Comparison of ENCODE assay signal across 8 cellular contexts in the genomic region with DNA sequence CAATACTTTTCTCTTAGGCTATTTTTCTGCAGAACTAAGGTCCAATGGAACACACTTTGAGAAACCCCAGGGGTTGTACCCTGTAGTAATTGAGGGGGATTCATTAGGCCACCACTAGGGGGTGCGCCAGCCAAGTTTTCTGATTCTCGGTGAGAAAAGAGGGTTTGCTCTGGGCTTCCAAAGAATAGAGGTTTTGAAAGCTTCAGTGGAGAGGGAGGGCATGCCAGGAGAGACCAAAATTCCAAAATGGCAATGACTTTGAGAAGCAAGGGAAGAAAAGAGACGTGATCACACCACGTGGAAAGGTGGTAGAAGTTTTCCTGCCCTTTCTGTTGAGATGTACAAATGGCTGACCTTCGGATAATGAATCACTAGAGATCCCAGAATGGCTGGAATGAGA.
DNase-seq lines count a peak whose midpoint lies in the region; ATAC-seq and TF ChIP-seq lines count a peak whose summit lies in the region.

No MANE protein-coding gene starts in this region.

- no peak overlapping the region for H2AFZ ChIP-seq in fibroblast of lung (ENCODE audit: low read length)
- peak overlapping the region; percentile 63 for H2AFZ ChIP-seq in neuronal stem cell (ENCODE audit: low read length)

- no peaks in the 10 kb centered on the region for H3K4me1 ChIP-seq in fibroblast of lung (ENCODE audit: control insufficient read depth, extremely low read depth, insufficient read depth, low read length)
- H3K4me1 ChIP-seq in neuronal stem cell (ENCODE audit: control insufficient read depth in 2 of 2, insufficient read depth in 1 of 2, low read depth in 1 of 2, low read length in 2 of 2), result peaks cover 8 to 12% of the 10 kb centered on the region in 2 donors
- no peaks in the 10 kb centered on the region for H3K4me1 ChIP-seq in upper lobe of right lung

- H3K9me3 Mint-ChIP-seq in activated CD8-positive, alpha-beta memory T cell treated with anti-CD3 and anti-CD28 coated beads, Interleukin-2, amount 10 ng/mL, durations not matched to agents 7 days and 5 days (ENCODE audit: low read depth), result no peaks in the 10 kb centered on the region

- H3K9me3 ChIP-seq in fibroblast of lung (ENCODE audit: control insufficient read depth, insufficient read depth, low read depth, low read length) (no peaks in the 10 kb centered on the region), neuronal stem cell (replicated peaks in 1 of 2; ENCODE audit: control insufficient read depth in 2 of 2, insufficient read depth in 1 of 2, low read depth in 1 of 2, low read length in 2 of 2) (no peaks in the 10 kb centered on the region), upper lobe of right lung (no peaks in the 10 kb centered on the region)

- H3K4me3 Mint-ChIP-seq in activated CD8-positive, alpha-beta memory T cell treated with anti-CD3 and anti-CD28 coated beads, Interleukin-2, amount 10 ng/mL, durations not matched to agents 7 days and 5 days, result no peak overlapping the region

- no peaks in the 10 kb centered on the region for H3K79me2 ChIP-seq in fibroblast of lung (ENCODE audit: control insufficient read depth, insufficient read depth, low read length)

- no peaks in the 10 kb centered on the region for H4K20me1 ChIP-seq in fibroblast of lung (ENCODE audit: control insufficient read depth, extremely low read depth, insufficient read depth, low read length)

- peaks cover 3% of the 10 kb centered on the region for H3K27me3 Mint-ChIP-seq in activated CD8-positive, alpha-beta memory T cell treated with anti-CD3 and anti-CD28 coated beads, Interleukin-2, amount 10 ng/mL, durations not matched to agents 7 days and 5 days

- H3K27ac ChIP-seq in fibroblast of lung (ENCODE audit: insufficient read depth, low read length), result no peak overlapping the region
- H3K27ac ChIP-seq in neuronal stem cell (replicated peaks; ENCODE audit: low read length), result no peak overlapping the region
- no peak overlapping the region for H3K27ac ChIP-seq in upper lobe of right lung

- intact Hi-C loops in upper lobe of right lung (cut with DNase I), result loop anchor here (10.0 kb wide), 1 partner anchor 750 kb away; no protein-coding TSS in a partner anchor

- no peak overlapping the region for H3K23ac ChIP-seq in neuronal stem cell (ENCODE audit: low read depth, low read length, poor library complexity)

- H2BK15ac ChIP-seq in neuronal stem cell (ENCODE audit: low read length), result no peak overlapping the region

- no peak overlapping the region for H4K91ac ChIP-seq in neuronal stem cell (ENCODE audit: low read depth, low read length, poor library complexity)

- H2AK5ac ChIP-seq in neuronal stem cell (ENCODE audit: low read depth, low read length), result no peak overlapping the region

- H3K4me3 ChIP-seq in fibroblast of lung (replicated peaks in 1 of 4; ENCODE audit: control extremely low read depth in 1 of 4, insufficient read depth in 1 of 4, low read depth in 3 of 4, low read length in 4 of 4) (no peak overlapping the region), neuronal stem cell (ENCODE audit: low read length in 2 of 2) (no peak overlapping the region), upper lobe of right lung (no peak overlapping the region)

- H3K4me1 Mint-ChIP-seq in activated CD8-positive, alpha-beta memory T cell treated with anti-CD3 and anti-CD28 coated beads, Interleukin-2, amount 10 ng/mL, durations not matched to agents 7 days and 5 days, result no peaks in the 10 kb centered on the region

- no peak overlapping the region for H3K4me2 ChIP-seq in fibroblast of lung (ENCODE audit: extremely low read depth, insufficient read depth, low read length)
- no peak overlapping the region for H3K4me2 ChIP-seq in neuronal stem cell (ENCODE audit: insufficient read depth, low read length, poor library complexity, severe bottlenecking)

- CTCF ChIA-PET in activated CD8-positive, alpha-beta memory T cell treated with anti-CD3 and anti-CD28 coated beads, Interleukin-2, amount 10 ng/mL, durations not matched to agents 7 days and 5 days (lab: Charles Lee), result no interaction called here

- peak; percentile 89 to 90 for TF ChIP-seq CTCF in fibroblast of lung (conservative IDR thresholded peaks at IDR 0.05 in 1 of 2, IDR thresholded peaks at IDR 0.05 in 1 of 2; ENCODE audit: low read depth in 1 of 2, low read length in 2 of 2)
- TF ChIP-seq CTCF in upper lobe of right lung (IDR thresholded peaks at IDR 0.05), result peak; percentile 88

- H3K27me3 ChIP-seq in fibroblast of lung (ENCODE audit: control insufficient read depth, insufficient read depth, low read length) (no peaks in the 10 kb centered on the region), neuronal stem cell (ENCODE audit: control insufficient read depth in 3 of 3, insufficient read depth in 3 of 3, low read depth in 1 of 3, low read length in 3 of 3) (no peaks in the 10 kb centered on the region), upper lobe of right lung (no peaks in the 10 kb centered on the region)

- peak; percentile 89 for ATAC-seq in GM19328 (IDR thresholded peaks at IDR 0.05; ENCODE audit: unreplicated experiment)
- ATAC-seq in HG03460 (IDR thresholded peaks at IDR 0.05; ENCODE audit: unreplicated experiment), result peak; percentile 84
- ATAC-seq in activated CD8-positive, alpha-beta memory T cell treated with anti-CD3 and anti-CD28 coated beads, Interleukin-2, amount 10 ng/mL, durations not matched to agents 7 days and 5 days, result peak; percentile 47
- peak; percentile 78 for ATAC-seq in upper lobe of right lung

- DNase-seq in COLO829 (ENCODE audit: low spot score) (peak; percentile 85), NCI-H748 treated with DMSO at 0.1 percent for 48 hours (lab: John Stamatoyannopoulos, UW) (peak; percentile 53), fibroblast of lung (ENCODE audit: low read depth in 2 of 2) (peak; percentile 21 to 50), neuronal stem cell (ENCODE audit: low spot score) (peak; percentile 80), upper lobe of right lung (peak; percentile 74)
- peak; percentile 60 for DNase-seq in activated CD8-positive, alpha-beta memory T cell treated with anti-CD3 and anti-CD28 coated beads, Interleukin-2, amount 10 ng/mL, durations not matched to agents 7 days and 5 days

- no peak overlapping the region for H3K27ac Mint-ChIP-seq in activated CD8-positive, alpha-beta memory T cell treated with anti-CD3 and anti-CD28 coated beads, Interleukin-2, amount 10 ng/mL, durations not matched to agents 7 days and 5 days

- no peak overlapping the region for H2BK120ac ChIP-seq in neuronal stem cell (ENCODE audit: low read depth, low read length)

- H3K9ac ChIP-seq in fibroblast of lung (ENCODE audit: insufficient read depth, low read length), result no peak overlapping the region
- no peak overlapping the region for H3K9ac ChIP-seq in neuronal stem cell (ENCODE audit: low read depth, low read length, poor library complexity)

- no peaks in the 10 kb centered on the region for H3K36me3 Mint-ChIP-seq in activated CD8-positive, alpha-beta memory T cell treated with anti-CD3 and anti-CD28 coated beads, Interleukin-2, amount 10 ng/mL, durations not matched to agents 7 days and 5 days

- no CpG with 5 or more reads among the region's 5 CpGs for WGBS in neuronal stem cell (ENCODE audit: extremely low coverage in 2 of 2, insufficient read length in 2 of 2, insufficient replicate concordance in 1 of 2), 2 donors

- no peak overlapping the region for H2BK12ac ChIP-seq in neuronal stem cell (ENCODE audit: low read length)

- no peaks in the 10 kb centered on the region for H3K36me3 ChIP-seq in fibroblast of lung (ENCODE audit: control insufficient read depth, insufficient read depth, low read length)
- H3K36me3 ChIP-seq in neuronal stem cell (replicated peaks in 1 of 2; ENCODE audit: control insufficient read depth in 2 of 2, insufficient read depth in 2 of 2, low read length in 2 of 2), result no peaks in the 10 kb centered on the region
- no peaks in the 10 kb centered on the region for H3K36me3 ChIP-seq in upper lobe of right lung

- no peaks in the 10 kb centered on the region for H3K79me1 ChIP-seq in neuronal stem cell (ENCODE audit: low read depth, low read length)

- H2BK5ac ChIP-seq in neuronal stem cell (ENCODE audit: low read length), result no peak overlapping the region

- H3K4ac ChIP-seq in neuronal stem cell (ENCODE audit: low read length), result no peak overlapping the region

- no peak overlapping the region for H3K18ac ChIP-seq in neuronal stem cell (ENCODE audit: low read length)

- H4K8ac ChIP-seq in neuronal stem cell (ENCODE audit: low read depth, low read length), result no peak overlapping the region

- H3K14ac ChIP-seq in neuronal stem cell (ENCODE audit: low read length), result no peak overlapping the region
